ENCODE assay signal across 8 cellular contexts in genomic region chr18:8705280-8705940, GRCh38. TPM values are rescaled to one million over a fixed set of nuclear protein-coding genes. Genes with fewer than 3 reads are reported as not detected.
DNase-seq lines count a peak whose midpoint lies in the region; ATAC-seq, FAIRE-seq and TF ChIP-seq lines count a peak whose summit lies in the region.

TSS of gene MTCL1 (plus strand) at chr18:8705556. CDS start at chr18:8705661, 105 bp downstream.

- H3K27ac Mint-ChIP-seq in activated B cell treated with CpG ODN at 0.5 μM for 24 hours = peak within 1 kb of the TSS; percentile 41

- DNase-seq in SIG-M5 treated with dmso at 0.1 percent for 504 hours (lab: John Stamatoyannopoulos, UW; ENCODE audit: unreplicated experiment) (peak; percentile 26), SIG-M5 (lab: John Stamatoyannopoulos, UW) (no peak), H54 (ENCODE audit: insufficient read length, low spot score) (peak; percentile 78), activated B cell treated with CpG ODN at 0.5 μM for 24 hours (no peak), epidermal melanocyte (ENCODE audit: insufficient read length, low spot score) (peak; percentile 73), mucosa of descending colon (peak in 2 of 3 donors; percentile 47 to 66), thoracic aorta (ENCODE audit: low spot score) (no peak)

- peak within 1 kb of the TSS; percentile 89 for H3K4me3 Mint-ChIP-seq in activated B cell treated with CpG ODN at 0.5 μM for 24 hours

- peak; percentile 22; the same call in 1 of the 2 replicates for TF ChIP-seq POLR2A in H54 (IDR thresholded peaks at IDR 0.05; ENCODE audit: low read depth, low read length)

- POLR2A ChIA-PET in activated B cell treated with CpG ODN at 0.5 μM for 24 hours (lab: Charles Lee) = interaction anchor here (1.1 kb wide), 1 partner anchor 67 kb away, joined by 3 read pairs; no protein-coding TSS in a partner anchor

- peaks cover 26% of the 10 kb centered on the region for H3K4me1 Mint-ChIP-seq in activated B cell treated with CpG ODN at 0.5 μM for 24 hours

- no peaks in the 10 kb centered on the region for H3K9me3 Mint-ChIP-seq in activated B cell treated with CpG ODN at 0.5 μM for 24 hours

- peaks cover 6% of the 10 kb centered on the region for H3K36me3 Mint-ChIP-seq in activated B cell treated with CpG ODN at 0.5 μM for 24 hours (ENCODE audit: low read depth)

- intact Hi-C loops in activated B cell treated with CpG ODN at 0.5 μM for 24 hours (cut with micrococcal nuclease) = loop anchor here (1.0 to 10.0 kb wide), 5 partner anchors 207 to 1209 kb away; partner anchors contain the start of genes ANKRD12, PPP4R1, RALBP1 and VAPA
- intact Hi-C loops in mucosa of descending colon (cut with DNase I, micrococcal nuclease) = loop anchor here in 1 of 2 donors (10.0 kb wide), 1 partner anchor 89 kb away; no protein-coding TSS in a partner anchor

- FAIRE-seq in H54 (lab: Jason Lieb, UNC) = no peak

- H3K9me3 ChIP-seq in KOPT-K1 (ENCODE audit: insufficient read depth, low read length, poor library complexity, severe bottlenecking) (no peaks in the 10 kb centered on the region), mucosa of descending colon (no peaks in the 10 kb centered on the region), thoracic aorta (no peaks in the 10 kb centered on the region)

- H3K27me3 Mint-ChIP-seq in activated B cell treated with CpG ODN at 0.5 μM for 24 hours = peaks cover 14% of the 10 kb centered on the region

- H3K36me3 ChIP-seq in KOPT-K1 (ENCODE audit: insufficient read depth, low read length) (no peaks in the 10 kb centered on the region), mucosa of descending colon (ENCODE audit: low read depth) (no peaks in the 10 kb centered on the region), thoracic aorta (no peaks in the 10 kb centered on the region)

- H3K4me1 ChIP-seq in mucosa of descending colon (ENCODE audit: low read depth) (peaks cover 4% of the 10 kb centered on the region), thoracic aorta (ENCODE audit: control insufficient read depth in 1 of 2, low read depth in 2 of 2) (peaks cover 5 to 20% of the 10 kb centered on the region in 2 donors)

- H3K27ac ChIP-seq in KOPT-K1 (ENCODE audit: low read depth, low read length, poor library complexity, severe bottlenecking) = peak within 1 kb of the TSS; percentile 31
- H3K27ac ChIP-seq in thoracic aorta = peak within 1 kb of the TSS; percentile 89 to 90

- H3K4me3 ChIP-seq in mucosa of descending colon = peak within 1 kb of the TSS; percentile 11
- peak within 1 kb of the TSS; percentile 82 for H3K4me3 ChIP-seq in thoracic aorta

- peak; percentile 29 for ATAC-seq in activated B cell treated with CpG ODN at 0.5 μM for 24 hours (ENCODE audit: low read depth)
- peak; percentile 9 for ATAC-seq in mucosa of descending colon
- no peak for ATAC-seq in thoracic aorta (ENCODE audit: insufficient number of reproducible peaks, low FRiP score, low read depth)

- no peak for TF ChIP-seq CTCF in activated B cell treated with CpG ODN at 0.5 μM for 24 hours (IDR thresholded peaks at IDR 0.05)
- TF ChIP-seq CTCF in mucosa of descending colon (IDR thresholded peaks at IDR 0.05) = no peak
- TF ChIP-seq CTCF in thoracic aorta (IDR thresholded peaks at IDR 0.05) = no peak

- H3K27me3 ChIP-seq in thoracic aorta (replicated peaks; ENCODE audit: insufficient read depth) = no peaks in the 10 kb centered on the region

- CTCF ChIA-PET in activated B cell treated with CpG ODN at 0.5 μM for 24 hours (lab: Charles Lee) = interaction anchor here (1.0 to 2.7 kb wide), 3 partner anchors 9 to 283 kb away, joined by 4 to 9 read pairs (median 7); no protein-coding TSS in a partner anchor

RNA-seq across cellular contexts. Expression of gene MTCL1, which starts in this region (rescaled TPM):
- total RNA-seq in activated B cell treated with CpG ODN at 0.5 μM for 24 hours = 1.9 and 2.9 TPM in 2 replicates
- total RNA-seq in mucosa of descending colon = 100 to 1,000 TPM in 1 of 3 donors, 10 to 100 TPM in 1, 1 to 10 TPM in 1; 4.1 to 141 (median 15.4) TPM
- 10 to 100 TPM in 1 of 2 donors, 1 to 10 TPM in 1; 9.9 to 23.3 TPM for total RNA-seq in thoracic aorta

Comparison
In these comparisons a context has a peak if more than half of its experiments do, and no peak if none do; other contexts are left out.
1. DNase-seq: peak in SIG-M5 treated with dmso at 0.1 percent for 504 hours (single experiment), H54 (single experiment), epidermal melanocyte (single experiment) and mucosa of descending colon (2 of 3); none in SIG-M5 (single experiment), activated B cell treated with CpG ODN at 0.5 μM for 24 hours (single experiment) and thoracic aorta (single experiment).